7 cellular contexts compared by ENCODE assay signal in genomic region chr16:77807-78443, GRCh38. TPM values are rescaled to one million over a fixed set of nuclear protein-coding genes. Genes with fewer than 3 reads are reported as not detected.
DNase-seq lines count a peak whose midpoint lies in the region; ATAC-seq, FAIRE-seq and TF ChIP-seq lines count a peak whose summit lies in the region.

Gene MPG, plus strand, starts transcription at chr16:78225. Its CDS starts 85 bp downstream, at chr16:78310.

- DNase-seq in NCI-H2171 (lab: John Stamatoyannopoulos, UW), result peak; percentile 60
- peak; percentile 65 for DNase-seq in activated CD4-positive, CD25-positive, alpha-beta regulatory T cell treated with anti-CD3 and anti-CD28 coated beads, Interleukin-2, amount 50 U/mL, for 16 hours (ENCODE audit: low read depth, low spot score)
- peak; percentile 77 for DNase-seq in central memory CD4-positive, alpha-beta T cell
- no peak for DNase-seq in keratinocyte (ENCODE audit: low read depth, low spot score)
- peak; percentile 76 for DNase-seq in stimulated activated CD4-positive, alpha-beta T cell treated with anti-CD3 and anti-CD28 coated beads, Interleukin-15, amount 100 ng/mL, for 1 hour (ENCODE audit: low read depth in 1 of 2, low spot score in 1 of 2)

- dilution Hi-C loops in keratinocyte (cut with MboI; ENCODE audit: extremely low pct_ligation_motif_present, low sequenced_read_pairs), result no loop called here

- no peaks in the 10 kb centered on the region for H3K9me3 ChIP-seq in keratinocyte (ENCODE audit: control insufficient read depth, low read depth, low read length)

- H3K27ac ChIP-seq in keratinocyte (ENCODE audit: control insufficient read depth, insufficient read depth, low read length), result peak within 1 kb of the TSS; percentile 66

- FAIRE-seq in keratinocyte (lab: Jason Lieb, UNC), result no peak

- peak within 1 kb of the TSS; percentile 95 for H3K4me2 ChIP-seq in keratinocyte (ENCODE audit: control insufficient read depth, extremely low read depth, insufficient read depth, low read depth, low read length)

- H3K9me1 ChIP-seq in keratinocyte (ENCODE audit: control insufficient read depth, extremely low read depth, insufficient read depth, low read length), result peaks cover 2% of the 10 kb centered on the region

- H3K27me3 ChIP-seq in keratinocyte (ENCODE audit: control insufficient read depth, extremely low read depth, insufficient read depth, low read length), result no peaks in the 10 kb centered on the region

- peaks cover 33% of the 10 kb centered on the region for H3K4me1 ChIP-seq in keratinocyte (ENCODE audit: control insufficient read depth, extremely low read depth, insufficient read depth, low read length)

- peak within 1 kb of the TSS; percentile 76 to 82 (median 82) for H3K4me3 ChIP-seq in keratinocyte (ENCODE audit: control insufficient read depth in 2 of 3, extremely low read depth in 1 of 3, insufficient read depth in 2 of 3, low read depth in 1 of 3, low read length in 3 of 3)

- peak within 1 kb of the TSS; percentile 83 for H3K9ac ChIP-seq in keratinocyte (ENCODE audit: control insufficient read depth, extremely low read depth, insufficient read depth, low read length)

- peak; percentile 55 for ATAC-seq in GM18505 (IDR thresholded peaks at IDR 0.05; ENCODE audit: unreplicated experiment)
- peak; percentile 69 for ATAC-seq in HG02840 (IDR thresholded peaks at IDR 0.05; ENCODE audit: low FRiP score, unreplicated experiment)

- peaks cover 0 to 15% of the 10 kb centered on the region in 2 experiments for H3K36me3 ChIP-seq in keratinocyte (ENCODE audit: control insufficient read depth in 2 of 2, extremely low read depth in 1 of 2, insufficient read depth in 2 of 2, low read length in 2 of 2)

- TF ChIP-seq POLR2A in GM18505 (IDR thresholded peaks at IDR 0.05; ENCODE audit: borderline replicate concordance, extremely low read depth, insufficient read depth, insufficient read length), result peak; percentile 83

- no peaks in the 10 kb centered on the region for H4K20me1 ChIP-seq in keratinocyte (ENCODE audit: control insufficient read depth, extremely low read depth, insufficient read depth, low read length)

- no peak within 1 kb of the TSS for H2AFZ ChIP-seq in keratinocyte (ENCODE audit: control insufficient read depth, low read length)

- no peak for TF ChIP-seq CTCF in keratinocyte (optimal IDR thresholded peaks at IDR 0.05 in 1 of 3, IDR thresholded peaks at IDR 0.05 in 1 of 3, conservative IDR thresholded peaks at IDR 0.05 in 1 of 3; ENCODE audit: extremely low read depth in 1 of 3, insufficient read depth in 2 of 3, low read length in 3 of 3)

- peaks cover 3% of the 10 kb centered on the region for H3K79me2 ChIP-seq in keratinocyte (ENCODE audit: control insufficient read depth, insufficient read depth, low read length)

RNA-seq across cellular contexts. Expression of gene MPG, which starts in this region (rescaled TPM):
- 22.7 to 46.8 TPM (median 26.9 TPM) in 3 replicates for polyA plus RNA-seq in keratinocyte
- polyA plus RNA-seq in keratinocyte (2011; ENCODE audit: low read depth), result 6.9 TPM
- polyA plus RNA-seq in keratinocyte (2011; cell fraction: cytosol; rRNA removed), result 18.8 and 57.3 TPM in 2 replicates
- 16.3 and 22.6 TPM in 2 replicates for polyA plus RNA-seq in keratinocyte (2011; cell fraction: nucleus; rRNA removed)
- 23.3 and 36.4 TPM in 2 replicates for polyA plus RNA-seq in keratinocyte (2012; ENCODE audit: low replicate concordance)
- 10.4 to 17.2 TPM (median 13.6 TPM) in 3 replicates for polyA minus RNA-seq in keratinocyte
- 62.7 TPM for polyA minus RNA-seq in keratinocyte (2011; cell fraction: cytosol; rRNA and poly(A)+ RNA removed)
- 11.1 and 13.0 TPM in 2 replicates for polyA minus RNA-seq in keratinocyte (2011; cell fraction: nucleus; rRNA and poly(A)+ RNA removed)
